9 cellular contexts compared by ENCODE assay signal in the genomic region with DNA sequence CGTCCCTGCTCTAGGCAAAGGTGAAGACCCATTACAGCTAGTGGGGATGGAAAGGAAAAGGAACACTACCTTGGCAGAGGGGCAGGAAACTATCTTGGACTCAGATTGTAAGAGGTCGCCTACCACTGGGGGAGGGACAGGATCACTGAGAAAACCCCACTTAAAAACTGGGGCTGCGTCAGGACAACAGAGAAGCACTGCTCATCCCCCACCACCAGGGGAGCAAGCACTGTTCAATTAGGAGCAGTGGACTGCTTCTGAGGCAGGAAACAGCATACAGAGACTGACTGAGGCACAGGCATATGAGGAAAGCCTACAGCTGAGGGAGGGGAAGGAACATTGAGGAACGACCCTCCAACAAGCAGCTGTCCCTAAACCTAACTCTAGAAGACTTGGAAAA. TPM values are rescaled to one million over a fixed set of nuclear protein-coding genes. Genes with fewer than 3 reads are reported as not detected.
DNase-seq lines count a peak whose midpoint lies in the region; ATAC-seq, FAIRE-seq and TF ChIP-seq lines count a peak whose summit lies in the region.
"Had no signal": no experiment of that assay in that cellular context is flagged by ENCODE, and none has a peak within 500 bp of the region (broad histone marks: within the 10 kb centered on the region; RNA-seq: fewer than 3 reads in every experiment).

No MANE protein-coding gene starts in this region.

- TF ChIP-seq POLR2A in GM12891 (IDR thresholded peaks at IDR 0.05; ENCODE audit: low read depth, low read length), result no peak

- peak; percentile 56 for DNase-seq in GM12891 (ENCODE audit: insufficient read length, low spot score)
- no peak for DNase-seq in HTR-8/SVneo (ENCODE audit: insufficient read length, low spot score)
- peak in 2 of 3 experiments; percentile 4 to 14 for DNase-seq in effector memory CD8-positive, alpha-beta T cell
- DNase-seq in stimulated activated naive CD8-positive, alpha-beta T cell treated with anti-CD3 and anti-CD28 coated beads, Interleukin-15, amount 100 ng/mL, for 72 hours, result peak in 1 of 2 donors; percentile 3
- no peak for DNase-seq in activated gamma-delta T cell (lab: John Stamatoyannopoulos, UW)
- no peak for DNase-seq in NCI-H345 (lab: John Stamatoyannopoulos, UW)
- DNase-seq in cerebellar cortex (ENCODE audit: low spot score), result no peak

- H3K27ac Mint-ChIP-seq in effector memory CD8-positive, alpha-beta T cell, result no peak overlapping the region
- peak overlapping the region in 1 of 2 donors; percentile 66 for H3K27ac Mint-ChIP-seq in stimulated activated naive CD8-positive, alpha-beta T cell treated with anti-CD3 and anti-CD28 coated beads, Interleukin-15, amount 100 ng/mL, for 72 hours
- H3K27ac Mint-ChIP-seq: stimulated activated naive CD8-positive, alpha-beta T cell treated with anti-CD3 and anti-CD28 coated beads, Interleukin-15, Interleukin-2, amounts not matched to agents 100 ng/mL and 50 ng/mL, for 24 hours had no signal

- H3K4me1 Mint-ChIP-seq in effector memory CD8-positive, alpha-beta T cell (ENCODE audit: low read depth in 2 of 2), result no peaks in the 10 kb centered on the region
- H3K4me1 Mint-ChIP-seq in stimulated activated naive CD8-positive, alpha-beta T cell treated with anti-CD3 and anti-CD28 coated beads, Interleukin-15, amount 100 ng/mL, for 72 hours, result no peaks in the 10 kb centered on the region

- ATAC-seq in GM21447 (IDR thresholded peaks at IDR 0.05; ENCODE audit: unreplicated experiment), result peak; percentile 94
- ATAC-seq in effector memory CD8-positive, alpha-beta T cell (replicated peaks), result peak; percentile 70
- ATAC-seq in stimulated activated naive CD8-positive, alpha-beta T cell treated with anti-CD3 and anti-CD28 coated beads, Interleukin-15, amount 100 ng/mL, for 72 hours, result peak; percentile 74

- FAIRE-seq in GM12891 (lab: Jason Lieb, UNC) (peak; percentile 85), HTR-8/SVneo (lab: Jason Lieb, UNC) (peak; percentile 92)

- no peak overlapping the region for H3K4me3 Mint-ChIP-seq in effector memory CD8-positive, alpha-beta T cell
- H3K4me3 Mint-ChIP-seq in stimulated activated naive CD8-positive, alpha-beta T cell treated with anti-CD3 and anti-CD28 coated beads, Interleukin-15, amount 100 ng/mL, for 72 hours, result no peak overlapping the region
- H3K4me3 Mint-ChIP-seq: stimulated activated naive CD8-positive, alpha-beta T cell treated with anti-CD3 and anti-CD28 coated beads, Interleukin-15, Interleukin-2, amounts not matched to agents 100 ng/mL and 50 ng/mL, for 24 hours had no signal

- no peaks in the 10 kb centered on the region for H3K9me3 Mint-ChIP-seq in effector memory CD8-positive, alpha-beta T cell
- no peaks in the 10 kb centered on the region for H3K9me3 Mint-ChIP-seq in stimulated activated naive CD8-positive, alpha-beta T cell treated with anti-CD3 and anti-CD28 coated beads, Interleukin-15, amount 100 ng/mL, for 72 hours

- peaks cover 48 to 49% of the 10 kb centered on the region in 2 donors for H3K27me3 Mint-ChIP-seq in effector memory CD8-positive, alpha-beta T cell
- peaks cover 22% of the 10 kb centered on the region for H3K27me3 Mint-ChIP-seq in stimulated activated naive CD8-positive, alpha-beta T cell treated with anti-CD3 and anti-CD28 coated beads, Interleukin-15, amount 100 ng/mL, for 72 hours

- H3K36me3 Mint-ChIP-seq in effector memory CD8-positive, alpha-beta T cell (ENCODE audit: insufficient read depth), result peaks cover 4% of the 10 kb centered on the region

TF ChIP-seq in GM12891, 5 proteins besides CTCF, POLR2A, EP300 and RAD21:
- no peak for TF ChIP-seq PAX5 (IDR thresholded peaks at IDR 0.05; ENCODE audit: insufficient read depth, low read length, severe bottlenecking)
- TF ChIP-seq POU2F2 (IDR thresholded peaks at IDR 0.05; ENCODE audit: low read depth, low read length), result no peak
- TF ChIP-seq POLR2AphosphoS5 (IDR thresholded peaks at IDR 0.05; ENCODE audit: low read depth, low read length), result no peak
- no peak for TF ChIP-seq SPI1 (IDR thresholded peaks at IDR 0.05; ENCODE audit: low read depth, low read length)
- TF ChIP-seq TAF1 (IDR thresholded peaks at IDR 0.05; ENCODE audit: low read depth, low read length), result no peak

RNA-seq across cellular contexts. Expression of a gene that starts 20.8 kb away (rescaled TPM):
- polyA plus RNA-seq in GM12891 (2012; ENCODE audit: low read depth, missing spikeins), result 20.2 TPM

Comparison
In these comparisons a context has a peak if more than half of its experiments do, and no peak if none do; other contexts are left out.
1. DNase-seq: peak in GM12891 (single experiment) and effector memory CD8-positive, alpha-beta T cell (2 of 3); none in HTR-8/SVneo (single experiment), activated gamma-delta T cell (single experiment), NCI-H345 (single experiment) and cerebellar cortex (single experiment).
2. Peak in every context shown above with its lines, with median percentiles within 50 percentile points of each other: ATAC-seq.